In the genomic region with DNA sequence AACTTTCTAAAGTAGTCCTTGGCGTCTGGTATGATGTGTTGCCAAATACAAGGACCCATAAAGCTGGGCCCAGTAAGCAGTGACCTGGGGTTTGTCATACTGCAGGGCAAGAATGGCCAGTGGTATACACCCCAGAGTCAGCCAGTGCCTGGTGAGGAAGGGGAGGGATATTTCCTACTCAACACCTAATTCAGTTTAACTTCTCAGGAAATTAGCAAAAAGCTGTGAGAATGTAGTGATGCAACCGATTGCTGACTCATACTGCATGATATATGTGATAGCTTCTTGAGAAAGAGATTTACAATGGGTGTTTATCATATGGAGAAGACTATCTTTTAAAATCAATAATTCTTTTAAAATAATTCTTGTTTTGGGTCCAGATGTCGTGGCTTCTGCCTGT, we compare ENCODE assay signal across 16 cellular contexts.
"Had no signal": no experiment of that assay in that cellular context is flagged by ENCODE, and none has a peak within 500 bp of the region (broad histone marks: within the 10 kb centered on the region; RNA-seq: fewer than 3 reads in every experiment).

No MANE protein-coding gene starts in this region.

- FAIRE-seq: keratinocyte had no signal

- H3K36me3 ChIP-seq: heart left ventricle, left lung, ovary had no signal

- H3K4me1 Mint-ChIP-seq: activated B cell treated with CpG ODN at 0.5 μM for 24 hours; activated CD4-positive, alpha-beta T cell treated with anti-CD3 and anti-CD28 coated beads, Interleukin-2, amount 10 ng/mL, durations not matched to agents 24 days and 14 days; activated naive CD8-positive, alpha-beta T cell treated with anti-CD3 and anti-CD28 coated beads, Interleukin-2, amount 50 U/mL, for 24 hours; stimulated activated naive CD8-positive, alpha-beta T cell treated with anti-CD3 and anti-CD28 coated beads, Interleukin-15, amount 100 ng/mL, for 72 hours had no signal

- ATAC-seq: activated naive CD8-positive, alpha-beta T cell treated with anti-CD3 and anti-CD28 coated beads, Interleukin-2, amount 50 U/mL, for 24 hours; heart left ventricle; left lung; stimulated activated naive CD8-positive, alpha-beta T cell treated with anti-CD3 and anti-CD28 coated beads, Interleukin-15, amount 100 ng/mL, for 72 hours had no signal

- H3K4me3 Mint-ChIP-seq: activated B cell treated with CpG ODN at 0.5 μM for 24 hours; activated CD4-positive, alpha-beta T cell treated with anti-CD3 and anti-CD28 coated beads, Interleukin-2, amount 10 ng/mL, durations not matched to agents 24 days and 14 days; activated naive CD8-positive, alpha-beta T cell treated with anti-CD3 and anti-CD28 coated beads, Interleukin-2, amount 50 U/mL, for 24 hours; nephron progenitor cell; stimulated activated naive CD8-positive, alpha-beta T cell treated with anti-CD3 and anti-CD28 coated beads, Interleukin-15, amount 100 ng/mL, for 72 hours had no signal

- H3K27me3 ChIP-seq: heart left ventricle, left lung, ovary, testis had no signal

- DNase-seq: activated B cell treated with CpG ODN at 0.5 μM for 24 hours; activated CD4-positive, alpha-beta T cell treated with anti-CD3 and anti-CD28 coated beads, Interleukin-2, amount 10 ng/mL, durations not matched to agents 24 days and 14 days; activated naive CD4-positive, alpha-beta T cell treated with Interleukin-2 at 50 U/mL for 16 hours; activated naive CD8-positive, alpha-beta T cell treated with anti-CD3 and anti-CD28 coated beads, Interleukin-2, amount 50 U/mL, for 24 hours; central memory CD4-positive, alpha-beta T cell; effector memory CD4-positive, alpha-beta T cell; foreskin melanocyte; heart left ventricle; left lung; nephron progenitor cell; ovary; stimulated activated CD4-positive, alpha-beta T cell treated with anti-CD3 and anti-CD28 coated beads, Interleukin-4, amount 100 ng/mL, for 24 hours; stimulated activated naive CD8-positive, alpha-beta T cell treated with anti-CD3 and anti-CD28 coated beads, Interleukin-15, amount 100 ng/mL, for 72 hours; testis had no signal

- H3K9me3 Mint-ChIP-seq: activated B cell treated with CpG ODN at 0.5 μM for 24 hours; activated CD4-positive, alpha-beta T cell treated with anti-CD3 and anti-CD28 coated beads, Interleukin-2, amount 10 ng/mL, durations not matched to agents 24 days and 14 days; activated naive CD8-positive, alpha-beta T cell treated with anti-CD3 and anti-CD28 coated beads, Interleukin-2, amount 50 U/mL, for 24 hours; stimulated activated naive CD8-positive, alpha-beta T cell treated with anti-CD3 and anti-CD28 coated beads, Interleukin-15, amount 100 ng/mL, for 72 hours had no signal

- H3K4me3 ChIP-seq: heart left ventricle, left lung, ovary, testis had no signal

- H3K27me3 Mint-ChIP-seq: activated B cell treated with CpG ODN at 0.5 μM for 24 hours; activated naive CD8-positive, alpha-beta T cell treated with anti-CD3 and anti-CD28 coated beads, Interleukin-2, amount 50 U/mL, for 24 hours; stimulated activated naive CD8-positive, alpha-beta T cell treated with anti-CD3 and anti-CD28 coated beads, Interleukin-15, amount 100 ng/mL, for 72 hours had no signal

- H3K9me3 ChIP-seq: heart left ventricle, ovary, testis had no signal

- H3K4me1 ChIP-seq: heart left ventricle, left lung, testis had no signal

- H3K27ac ChIP-seq: epithelial cell of prostate, heart left ventricle, left lung, ovary, testis had no signal

- H3K27ac Mint-ChIP-seq: activated B cell treated with CpG ODN at 0.5 μM for 24 hours; activated CD4-positive, alpha-beta T cell treated with anti-CD3 and anti-CD28 coated beads, Interleukin-2, amount 10 ng/mL, durations not matched to agents 24 days and 14 days; activated naive CD8-positive, alpha-beta T cell treated with anti-CD3 and anti-CD28 coated beads, Interleukin-2, amount 50 U/mL, for 24 hours; nephron progenitor cell; stimulated activated naive CD8-positive, alpha-beta T cell treated with anti-CD3 and anti-CD28 coated beads, Interleukin-15, amount 100 ng/mL, for 72 hours had no signal
